ENCODE assay signal across 1 cellular context in the genomic region with DNA sequence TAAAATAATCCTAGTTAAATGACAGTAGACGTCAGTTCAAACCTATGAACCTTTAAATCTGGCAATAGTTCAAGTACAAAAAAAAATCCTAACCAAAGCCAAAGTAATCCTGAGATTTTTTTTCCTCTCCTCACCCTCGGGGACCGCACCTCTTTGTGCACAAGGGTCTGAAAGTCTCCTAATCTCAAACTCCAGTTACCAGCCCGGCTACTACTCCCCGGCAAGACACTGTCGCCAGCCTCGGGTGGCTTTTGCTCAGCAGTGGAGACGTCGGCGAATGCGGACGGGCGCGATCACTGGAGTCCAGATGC.
TF ChIP-seq lines count a peak whose summit lies in the region.

No MANE protein-coding gene starts in this region.

TF ChIP-seq in GM12878, 131 proteins besides CTCF, POLR2A, EP300 and RAD21:
- no peak for TF ChIP-seq ZNF384 (IDR thresholded peaks at IDR 0.05; ENCODE audit: borderline replicate concordance, low read depth, low read length)
- no peak for TF ChIP-seq NFYA (IDR thresholded peaks at IDR 0.05; ENCODE audit: borderline replicate concordance, low read depth, low read length)
- no peak for TF ChIP-seq TARDBP (IDR thresholded peaks at IDR 0.05; ENCODE audit: borderline replicate concordance)
- no peak for TF ChIP-seq SREBF2 (IDR thresholded peaks at IDR 0.05; ENCODE audit: low read length)
- no peak for TF ChIP-seq CREM (IDR thresholded peaks at IDR 0.05; ENCODE audit: low read depth)
- no peak for TF ChIP-seq ETV6 (conservative IDR thresholded peaks at IDR 0.05 in 1 of 2, IDR thresholded peaks at IDR 0.05 in 1 of 2; ENCODE audit: borderline replicate concordance in 1 of 2, low read depth in 1 of 2)
- TF ChIP-seq BCL3 (IDR thresholded peaks at IDR 0.05; ENCODE audit: borderline replicate concordance, insufficient read depth, low read depth, low read length, poor library complexity, severe bottlenecking), result no peak
- 0 out of 2 replicates have a peak, but pooled peaks have one; percentile 2 for TF ChIP-seq ASH2L (IDR thresholded peaks at IDR 0.05; ENCODE audit: borderline replicate concordance, low read depth)
- no peak for TF ChIP-seq STAT1 (conservative IDR thresholded peaks at IDR 0.05)
